In the genomic region with DNA sequence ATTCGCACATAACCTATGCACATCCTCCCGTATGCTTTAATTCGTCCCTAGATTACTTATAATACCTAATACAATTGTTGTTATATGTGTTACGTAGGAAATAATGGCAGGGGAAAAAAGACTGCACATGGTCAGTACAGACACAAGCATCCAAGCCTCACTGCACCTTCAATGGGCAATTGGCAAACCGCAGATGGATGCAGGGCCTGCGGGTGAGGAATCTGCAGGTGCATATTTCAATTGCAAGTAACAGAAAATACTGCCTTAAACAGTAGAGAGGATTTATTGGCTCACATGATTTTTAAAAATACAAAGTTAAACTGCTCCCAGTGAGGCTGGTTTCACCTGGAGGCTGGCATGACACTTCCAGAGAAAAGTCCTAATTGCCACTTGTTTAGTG, we compare ENCODE assay signal across 27 cellular contexts.
"Had no signal": no experiment of that assay in that cellular context is flagged by ENCODE, and none has a peak within 500 bp of the region (broad histone marks: within the 10 kb centered on the region; RNA-seq: fewer than 3 reads in every experiment).

No MANE protein-coding gene starts in this region.

- H3K4me1 ChIP-seq: adrenal gland, ascending aorta, breast epithelium, colonic mucosa had no signal

- DNase-seq: activated CD4-positive, alpha-beta memory T cell treated with anti-CD3 and anti-CD28 coated beads for 36 hours; activated CD4-positive, alpha-beta T cell treated with anti-CD3 and anti-CD28 coated beads for 36 hours; activated CD4-positive, alpha-beta T cell treated with anti-CD3 and anti-CD28 coated beads, Interleukin-2, amount 10 ng/mL, durations not matched to agents 24 days and 14 days; activated CD4-positive, CD25-positive, alpha-beta regulatory T cell; activated CD4-positive, CD25-positive, alpha-beta regulatory T cell treated with anti-CD3 and anti-CD28 coated beads, Interleukin-2, amount 50 U/mL, for 72 hours; activated CD8-positive, alpha-beta memory T cell treated with anti-CD3 and anti-CD28 coated beads, Interleukin-2, amount 10 ng/mL, durations not matched to agents 7 days and 5 days; activated CD8-positive, alpha-beta memory T cell treated with anti-CD3 and anti-CD28 coated beads, Interleukin-2, amount 50 U/mL, for 4 hours; activated CD8-positive, alpha-beta T cell treated with anti-CD3 and anti-CD28 coated beads, Interleukin-2, amount 10 ng/mL, durations not matched to agents 7 days and 5 days; activated effector memory CD4-positive, alpha-beta T cell treated with anti-CD3 and anti-CD28 coated beads, Interleukin-2, amount 50 U/mL, for 16 hours; activated naive CD4-positive, alpha-beta T cell treated with anti-CD3 and anti-CD28 coated beads for 36 hours; activated naive CD8-positive, alpha-beta T cell treated with anti-CD3 and anti-CD28 coated beads for 36 hours; activated naive CD8-positive, alpha-beta T cell treated with anti-CD3 and anti-CD28 coated beads, Interleukin-2, amount 50 U/mL, for 24 hours; activated T-cell treated with anti-CD3 and anti-CD28 coated beads, Interleukin-2, amount 50 U/mL, for 1 hour; activated T-cell treated with anti-CD3 and anti-CD28 coated beads, Interleukin-2, amount 50 U/mL, for 48 hours; adrenal gland; central memory CD4-positive, alpha-beta T cell; cerebellar nuclear complex; colonic mucosa; effector memory CD4-positive, alpha-beta T cell; endodermal cell; foreskin fibroblast; head of caudate nucleus; T-helper 2 cell had no signal

- H3K27me3 ChIP-seq: adrenal gland, ascending aorta, breast epithelium, colonic mucosa had no signal

- H3K9me3 ChIP-seq: adrenal gland, ascending aorta, breast epithelium, colonic mucosa had no signal

- H3K27ac ChIP-seq: adrenal gland, ascending aorta, breast epithelium, cardiac muscle cell, colonic mucosa had no signal

- H3K36me3 ChIP-seq: adrenal gland, ascending aorta, breast epithelium, cardiac muscle cell, colonic mucosa had no signal

- FAIRE-seq: frontal cortex had no signal

- H3K4me3 ChIP-seq: adrenal gland, ascending aorta, breast epithelium, cardiac muscle cell, colonic mucosa had no signal
